16 cellular contexts compared by ENCODE assay signal in the genomic region with DNA sequence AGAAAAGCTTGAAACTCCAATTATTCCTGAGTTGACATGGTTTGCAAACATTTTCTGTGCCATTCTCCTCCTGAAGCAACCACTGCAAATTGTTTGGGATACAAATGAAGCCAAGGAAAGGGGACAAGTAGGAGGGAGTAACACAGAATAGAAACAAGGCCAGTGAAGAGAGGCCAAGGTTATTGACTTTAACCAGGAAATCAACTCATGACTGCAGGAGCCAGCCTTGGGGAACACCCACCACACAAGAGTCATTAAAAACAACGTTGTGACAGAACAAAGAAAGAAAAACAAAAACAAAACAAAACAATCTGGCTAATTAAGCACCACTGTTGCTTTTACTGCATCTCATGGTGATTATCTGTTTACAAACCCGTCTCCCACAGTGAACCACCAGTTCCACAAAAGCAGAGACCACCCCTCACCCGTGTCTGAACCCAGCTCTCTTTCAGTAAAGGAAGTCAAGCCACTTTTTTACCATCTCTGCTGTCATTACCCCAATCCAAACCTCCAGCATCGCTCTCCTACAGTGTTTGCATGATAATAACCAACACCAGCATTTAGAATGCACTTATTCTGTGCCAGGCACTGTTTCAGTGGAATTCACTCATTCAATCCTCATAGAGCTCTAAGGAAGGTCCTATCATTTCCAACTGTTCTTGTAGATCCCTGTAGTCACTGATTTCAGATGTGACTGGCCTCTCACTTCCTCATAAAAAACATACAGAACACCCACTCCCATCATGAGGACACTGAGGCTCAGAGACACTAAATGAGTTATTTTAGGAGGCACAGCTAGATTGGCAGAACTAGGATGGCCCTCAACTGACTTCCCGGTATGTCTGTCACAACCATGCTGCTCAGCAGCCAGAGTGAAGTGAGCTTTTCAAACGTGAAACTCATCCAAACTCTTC. TPM values are rescaled to one million over a fixed set of nuclear protein-coding genes. Genes with fewer than 3 reads are reported as not detected.
DNase-seq lines count a peak whose midpoint lies in the region; ATAC-seq and TF ChIP-seq lines count a peak whose summit lies in the region.
"Had no signal": no experiment of that assay in that cellular context is flagged by ENCODE, and none has a peak within 500 bp of the region (broad histone marks: within the 10 kb centered on the region; RNA-seq: fewer than 3 reads in every experiment).

No MANE protein-coding gene starts in this region.

- peak overlapping the region in 1 of 2 donors; percentile 62 for H3K9ac ChIP-seq in colonic mucosa (ENCODE audit: low read depth in 2 of 2, low read length in 2 of 2)
- H3K9ac ChIP-seq: BLaER1 treated with 17β-estradiol and CSF1 and Interleukin-3, amounts not matched to agents 10 nM and 100 nM had no signal

- no peak for TF ChIP-seq POLR2A in testis (IDR thresholded peaks at IDR 0.05)

- WGBS in testis, 2 donors, result 35 to 40% methylated on average over 6 of the region's 6 CpGs

- no peak overlapping the region for H3K27ac ChIP-seq in PC-9
- H3K27ac ChIP-seq in colonic mucosa, result no peak overlapping the region
- peak overlapping the region; percentile 5 to 45 for H3K27ac ChIP-seq in testis
- no peak overlapping the region for H3K27ac ChIP-seq in left lung
- H3K27ac ChIP-seq: BLaER1 treated with 17β-estradiol and CSF1 and Interleukin-3, amounts not matched to agents 10 nM and 100 nM had no signal

- BruUV-seq in PC-9 (replicated peaks; lab: Mats Ljungman, UMichigan), result TSS peak; percentile 28

- H3K4me1 ChIP-seq in PC-9 (replicated peaks; ENCODE audit: insufficient read depth) (peaks cover 8% of the 10 kb centered on the region), colonic mucosa (no peaks in the 10 kb centered on the region), testis (peaks cover 27% of the 10 kb centered on the region), left lung (peaks cover 3 to 28% of the 10 kb centered on the region in 2 donors)

- no peaks in the 10 kb centered on the region for H3K79me2 ChIP-seq in PC-9 (ENCODE audit: low read depth)

- POLR2A ChIA-PET in PC-9 (lab: Charles Lee; ENCODE audit: unreplicated experiment), result interaction anchor here (0.7 kb wide), 2 partner anchors 46 to 107 kb away, joined by 4 to 6 read pairs; no protein-coding TSS in a partner anchor

- DNase-seq in PC-9 (no peak), colonic mucosa (peak; percentile 19), memory B cell (ENCODE audit: low spot score in 2 of 2) (no peak), testis (no peak), left lung (no peak), NCI-H187 treated with DMSO at 0.1 percent for 48 hours (lab: John Stamatoyannopoulos, UW) (no peak)
- DNase-seq: amygdala, NCI-H1105, ovary had no signal

- no peak overlapping the region for H3K27ac Mint-ChIP-seq in memory B cell
- H3K27ac Mint-ChIP-seq: stimulated activated memory B cell treated with anti-CD40 and anti-IgM and Interleukin-4, amounts not matched to agents 10 μg/mL and 1 μg/mL and 100 μg/mL, for 72 hours had no signal

- H3K9me3 Mint-ChIP-seq in memory B cell, result no peaks in the 10 kb centered on the region
- H3K9me3 Mint-ChIP-seq: stimulated activated memory B cell treated with anti-CD40 and anti-IgM and Interleukin-4, amounts not matched to agents 10 μg/mL and 1 μg/mL and 100 μg/mL, for 72 hours had no signal

- no peaks in the 10 kb centered on the region for H3K9me2 ChIP-seq in PC-9 (ENCODE audit: insufficient read depth)

- no peak overlapping the region for H2AFZ ChIP-seq in PC-9

- H3K4me2 ChIP-seq in PC-9, result no peak overlapping the region

- H3K9me3 ChIP-seq in PC-9 (ENCODE audit: insufficient read depth, low read depth) (no peaks in the 10 kb centered on the region), colonic mucosa (no peaks in the 10 kb centered on the region), testis (no peaks in the 10 kb centered on the region), left lung (no peaks in the 10 kb centered on the region)
- H3K9me3 ChIP-seq: BLaER1 treated with 17β-estradiol and CSF1 and Interleukin-3, amounts not matched to agents 10 nM and 100 nM; ovary had no signal

- intact Hi-C loops in PC-9 (cut with micrococcal nuclease; ENCODE audit: unreplicated experiment), result no loop called here
- intact Hi-C loops in colonic mucosa (cut with DNase I), result loop anchor here (10.0 kb wide), 1 partner anchor 129 kb away; no protein-coding TSS in a partner anchor
- intact Hi-C loops in testis (cut with DNase I; ENCODE audit: low total_unique reads), result no loop called here
- intact Hi-C loops in left lung (cut with DNase I), result no loop called here

- H3K36me3 ChIP-seq in PC-9 (ENCODE audit: low read depth), result no peaks in the 10 kb centered on the region
- no peaks in the 10 kb centered on the region for H3K36me3 ChIP-seq in colonic mucosa
- no peaks in the 10 kb centered on the region for H3K36me3 ChIP-seq in testis (ENCODE audit: low read depth, missing control alignments)
- H3K36me3 ChIP-seq in left lung, result no peaks in the 10 kb centered on the region
- H3K36me3 ChIP-seq: BLaER1 treated with 17β-estradiol and CSF1 and Interleukin-3, amounts not matched to agents 10 nM and 100 nM; ovary had no signal

- peaks cover 6% of the 10 kb centered on the region for H3K4me1 Mint-ChIP-seq in memory B cell

- no peaks in the 10 kb centered on the region for H4K20me1 ChIP-seq in PC-9 (ENCODE audit: insufficient read depth)
- H4K20me1 ChIP-seq: BLaER1 treated with 17β-estradiol and CSF1 and Interleukin-3, amounts not matched to agents 10 nM and 100 nM had no signal

- CTCF ChIA-PET in PC-9 (lab: Charles Lee), result interaction anchor here (0.6 to 1.2 kb wide), 4 partner anchors 21 to 413 kb away, joined by 3 to 19 read pairs (median 6); no protein-coding TSS in a partner anchor

- no peak overlapping the region for H3K4me3 ChIP-seq in PC-9
- no peak overlapping the region for H3K4me3 ChIP-seq in colonic mucosa
- H3K4me3 ChIP-seq in testis, result no peak overlapping the region
- H3K4me3 ChIP-seq in left lung, result no peak overlapping the region
- H3K4me3 ChIP-seq: BLaER1 treated with 17β-estradiol and CSF1 and Interleukin-3, amounts not matched to agents 10 nM and 100 nM; ovary; smooth muscle cell had no signal

- H3K27me3 ChIP-seq in PC-9 (ENCODE audit: insufficient read depth, low read depth), result no peaks in the 10 kb centered on the region
- H3K27me3 ChIP-seq in colonic mucosa, result no peaks in the 10 kb centered on the region
- H3K27me3 ChIP-seq in testis, result no peaks in the 10 kb centered on the region
- peaks cover 0 to 21% of the 10 kb centered on the region in 2 donors for H3K27me3 ChIP-seq in left lung
- H3K27me3 ChIP-seq: ovary had no signal

- peak overlapping the region; percentile 0 for H3K4me3 Mint-ChIP-seq in memory B cell

- ATAC-seq in memory B cell (ENCODE audit: low read depth) (no peak), GM21381 (IDR thresholded peaks at IDR 0.05; ENCODE audit: unreplicated experiment) (no peak), left lung (no peak), GM21447 (IDR thresholded peaks at IDR 0.05; ENCODE audit: unreplicated experiment) (no peak)
- ATAC-seq: stimulated activated memory B cell treated with anti-CD40 and anti-IgM and Interleukin-4, amounts not matched to agents 10 μg/mL and 1 μg/mL and 100 μg/mL, for 72 hours had no signal

- peaks cover 8% of the 10 kb centered on the region for H3K27me3 Mint-ChIP-seq in memory B cell

- no peaks in the 10 kb centered on the region for H3K36me3 Mint-ChIP-seq in memory B cell
- H3K36me3 Mint-ChIP-seq: stimulated activated memory B cell treated with anti-CD40 and anti-IgM and Interleukin-4, amounts not matched to agents 10 μg/mL and 1 μg/mL and 100 μg/mL, for 72 hours had no signal

- TF ChIP-seq CTCF in PC-9 (conservative IDR thresholded peaks at IDR 0.05) (no peak), colonic mucosa (IDR thresholded peaks at IDR 0.05) (no peak), testis (IDR thresholded peaks at IDR 0.05) (no peak), left lung (IDR thresholded peaks at IDR 0.05) (no peak)

- peaks cover 11% of the 10 kb centered on the region; the same call in 1 of the 2 replicates for H3F3A ChIP-seq in PC-9 (ENCODE audit: insufficient read depth, low read depth)

RNA-seq across cellular contexts. Expression of a gene that starts 2.0 kb away (rescaled TPM):
- total RNA-seq in PC-9 (2021), result 12.8 and 14.9 TPM in 2 replicates
- total RNA-seq in colonic mucosa, result 1 to 10 TPM; 7.9 to 8.7 TPM
- 10 to 100 TPM; 62.0 to 62.7 TPM for total RNA-seq in testis
- polyA plus RNA-seq in testis (ENCODE audit: insufficient read depth, low read depth, low replicate concordance), result 26.7 TPM
- total RNA-seq in left lung, result 10 to 100 TPM; 14.4 to 14.7 TPM

RNA-seq across cellular contexts. Expression of a gene that starts 16.7 kb away (rescaled TPM):
- 5.0 and 5.3 TPM in 2 replicates for total RNA-seq in PC-9 (2021)
- total RNA-seq in colonic mucosa, result 100 to 1,000 TPM; 348 to 378 TPM
- 1 to 10 TPM; 4.9 to 7.7 TPM for total RNA-seq in testis
- 11.5 TPM for polyA plus RNA-seq in testis (ENCODE audit: insufficient read depth, low read depth, low replicate concordance)
- total RNA-seq in left lung, result 1 to 10 TPM; 2.5 to 3.9 TPM
- total RNA-seq: smooth muscle cell; T-helper 1 cell treated with Interleukin-12 subunit alpha and Interleukin-12 subunit beta and Interleukin-4 antibody, amounts not matched to agents 30 ng/mL and 1 ng/mL, for 36 hours had no signal
- polyA plus RNA-seq: smooth muscle cell had no signal

RNA-seq across cellular contexts. Expression of a gene that starts 20.9 kb away (rescaled TPM):
- total RNA-seq in PC-9 (2021), result 3.1 and 4.5 TPM in 2 replicates
- 10 to 100 TPM in 1 of 2 donors, 1 to 10 TPM in 1; 3.7 to 12.3 TPM for total RNA-seq in colonic mucosa
- 10 to 100 TPM in 1 of 2 donors, 1 to 10 TPM in 1; 9.5 to 17.5 TPM for total RNA-seq in testis
- 67.6 TPM for polyA plus RNA-seq in testis (ENCODE audit: insufficient read depth, low read depth, low replicate concordance)
- total RNA-seq in left lung, result 10 to 100 TPM; 79.2 to 91.3 TPM
- total RNA-seq: epithelial cell of proximal tubule; T-helper 1 cell treated with Interleukin-12 subunit alpha and Interleukin-12 subunit beta and Interleukin-4 antibody, amounts not matched to agents 30 ng/mL and 1 ng/mL, for 36 hours had no signal

Comparison
In these comparisons a context has a peak if more than half of its experiments do, and no peak if none do; other contexts are left out.
1. H3K27ac ChIP-seq: peak in testis (2 of 2); none in PC-9 (single experiment), colonic mucosa (single experiment) and left lung (0 of 2).
2. RNA of a gene that starts 16.7 kb away (total RNA-seq): 348 to 378 TPM in colonic mucosa; 4.9 to 7.7 TPM in testis, 5.0 to 5.3 TPM in PC-9 and 2.5 to 3.9 TPM in left lung; every median in the first group is over 10 times any median in the second.
3. RNA of a gene that starts 20.9 kb away (total RNA-seq): 79.2 to 91.3 TPM in left lung; 9.5 to 17.5 TPM in testis, 3.7 to 12.3 TPM in colonic mucosa and 3.1 to 4.5 TPM in PC-9; every median in the first group is over 4 times any median in the second.